9 cellular contexts compared by ENCODE assay signal in genomic region chr2:71001592-71002570, GRCh38. TPM values are rescaled to one million over a fixed set of nuclear protein-coding genes. Genes with fewer than 3 reads are reported as not detected.
DNase-seq lines count a peak whose midpoint lies in the region; ATAC-seq and TF ChIP-seq lines count a peak whose summit lies in the region.
"Had no signal": no experiment of that assay in that cellular context is flagged by ENCODE, and none has a peak within 500 bp of the region (broad histone marks: within the 10 kb centered on the region; RNA-seq: fewer than 3 reads in every experiment).

No MANE protein-coding gene starts in this region.

- no peaks in the 10 kb centered on the region for H3K9me3 Mint-ChIP-seq in activated CD8-positive, alpha-beta memory T cell treated with anti-CD3 and anti-CD28 coated beads, Interleukin-2, amount 10 ng/mL, durations not matched to agents 7 days and 5 days (ENCODE audit: low read depth)

- TF ChIP-seq CTCF in smooth muscle cell (IDR thresholded peaks at IDR 0.05; ENCODE audit: borderline replicate concordance, insufficient read depth, poor library complexity, severe bottlenecking): no peak

- no peaks in the 10 kb centered on the region for H3K36me3 Mint-ChIP-seq in activated CD8-positive, alpha-beta memory T cell treated with anti-CD3 and anti-CD28 coated beads, Interleukin-2, amount 10 ng/mL, durations not matched to agents 7 days and 5 days

- CTCF ChIA-PET in activated CD8-positive, alpha-beta memory T cell treated with anti-CD3 and anti-CD28 coated beads, Interleukin-2, amount 10 ng/mL, durations not matched to agents 7 days and 5 days (lab: Charles Lee): interaction anchor here (0.6 to 4.8 kb wide), 20 partner anchors 9 to 322 kb away, joined by 3 to 72 read pairs (median 4); partner anchors contain the start of genes ANKRD53, MCEE and NAGK

- no peak overlapping the region for H3K4me3 Mint-ChIP-seq in activated CD8-positive, alpha-beta memory T cell treated with anti-CD3 and anti-CD28 coated beads, Interleukin-2, amount 10 ng/mL, durations not matched to agents 7 days and 5 days

- no peak overlapping the region for H3K27ac ChIP-seq in smooth muscle cell (ENCODE audit: low read depth)

- no peak overlapping the region for H3K4me3 ChIP-seq in smooth muscle cell

- peak overlapping the region; percentile 5 for H2AFZ ChIP-seq in smooth muscle cell (ENCODE audit: low read depth)

- no peaks in the 10 kb centered on the region for H3F3A ChIP-seq in smooth muscle cell (ENCODE audit: low read depth)

- H3K27me3 Mint-ChIP-seq in activated CD8-positive, alpha-beta memory T cell treated with anti-CD3 and anti-CD28 coated beads, Interleukin-2, amount 10 ng/mL, durations not matched to agents 7 days and 5 days: no peaks in the 10 kb centered on the region

- no peak overlapping the region for H3K27ac Mint-ChIP-seq in activated CD8-positive, alpha-beta memory T cell treated with anti-CD3 and anti-CD28 coated beads, Interleukin-2, amount 10 ng/mL, durations not matched to agents 7 days and 5 days

- peaks cover 26% of the 10 kb centered on the region for H3K4me1 Mint-ChIP-seq in activated CD8-positive, alpha-beta memory T cell treated with anti-CD3 and anti-CD28 coated beads, Interleukin-2, amount 10 ng/mL, durations not matched to agents 7 days and 5 days

- H3K27me3 ChIP-seq in smooth muscle cell (ENCODE audit: low read depth): no peaks in the 10 kb centered on the region

- ATAC-seq in activated CD8-positive, alpha-beta memory T cell treated with anti-CD3 and anti-CD28 coated beads, Interleukin-2, amount 10 ng/mL, durations not matched to agents 7 days and 5 days: no peak
- ATAC-seq in esophagus mucosa: peak; percentile 19
- no peak for ATAC-seq in HG03442 (IDR thresholded peaks at IDR 0.05; ENCODE audit: unreplicated experiment)
- no peak for ATAC-seq in GM18873 (IDR thresholded peaks at IDR 0.05; ENCODE audit: low FRiP score, unreplicated experiment)

- H3K9ac ChIP-seq in smooth muscle cell (ENCODE audit: low read depth): no peak overlapping the region

- no peaks in the 10 kb centered on the region for H3K9me3 ChIP-seq in smooth muscle cell (replicated peaks; ENCODE audit: low read depth)

- H3K4me2 ChIP-seq in smooth muscle cell: no peak overlapping the region

- no peaks in the 10 kb centered on the region for H3K79me2 ChIP-seq in smooth muscle cell (ENCODE audit: low read depth)

- DNase-seq in activated CD8-positive, alpha-beta memory T cell treated with anti-CD3 and anti-CD28 coated beads, Interleukin-2, amount 10 ng/mL, durations not matched to agents 7 days and 5 days: peak; percentile 15
- DNase-seq in activated CD8-positive, alpha-beta memory T cell treated with anti-CD3 and anti-CD28 coated beads, Interleukin-2, amount 50 U/mL, for 48 hours: no peak
- peak; percentile 70 for DNase-seq in NCI-H2227 (lab: John Stamatoyannopoulos, UW; ENCODE audit: unreplicated experiment)
- DNase-seq in smooth muscle cell (lab: John Stamatoyannopoulos, UW; ENCODE audit: unreplicated experiment): no peak
- no peak for DNase-seq in cortex of kidney (lab: John Stamatoyannopoulos, UW)

- H3K4me1 ChIP-seq in smooth muscle cell (ENCODE audit: low read depth): peaks cover 10% of the 10 kb centered on the region

- 48% methylated on average over 16 of the region's 16 CpGs for WGBS in smooth muscle cell (ENCODE audit: low lambda C conversion rate)

- H3K36me3 ChIP-seq in smooth muscle cell (ENCODE audit: low read depth): no peaks in the 10 kb centered on the region

- H4K20me1 ChIP-seq in smooth muscle cell (ENCODE audit: low read depth): no peaks in the 10 kb centered on the region

RNA-seq across cellular contexts. Expression of gene TEX261, which starts 7.2 kb away (rescaled TPM):
- 10 to 100 TPM; 39.2 to 58.1 TPM for total RNA-seq in activated CD8-positive, alpha-beta memory T cell treated with anti-CD3 and anti-CD28 coated beads, Interleukin-2, amount 10 ng/mL, durations not matched to agents 7 days and 5 days
- total RNA-seq in esophagus mucosa (36.7 TPM), smooth muscle cell (35.2 and 43.5 TPM in 2 replicates)
- polyA plus RNA-seq in smooth muscle cell: 28.7 and 29.3 TPM in 2 replicates

RNA-seq across cellular contexts. Expression of gene ANKRD53, which starts 23.5 kb away (rescaled TPM):
- not detected for total RNA-seq in activated CD8-positive, alpha-beta memory T cell treated with anti-CD3 and anti-CD28 coated beads, Interleukin-2, amount 10 ng/mL, durations not matched to agents 7 days and 5 days
- total RNA-seq in esophagus mucosa: 0.40 TPM
- total RNA-seq in smooth muscle cell: 1.9 TPM in 1 of 2 replicates, not detected in the other
- polyA plus RNA-seq in smooth muscle cell: 1.3 and 1.7 TPM in 2 replicates
- total RNA-seq: bronchial epithelial cell had no signal

Comparison
In these comparisons a context has a peak if more than half of its experiments do, and no peak if none do; other contexts are left out.
1. DNase-seq: peak in activated CD8-positive, alpha-beta memory T cell treated with anti-CD3 and anti-CD28 coated beads, Interleukin-2, amount 10 ng/mL, durations not matched to agents 7 days and 5 days (single experiment) and NCI-H2227 (single experiment); none in activated CD8-positive, alpha-beta memory T cell treated with anti-CD3 and anti-CD28 coated beads, Interleukin-2, amount 50 U/mL, for 48 hours (single experiment), smooth muscle cell (single experiment) and cortex of kidney (single experiment).